Comparison of ENCODE assay signal across 1 cellular context in genomic region chr19:14410054-14410774, GRCh38.
TF ChIP-seq lines count a peak whose summit lies in the region.

No MANE protein-coding gene starts in this region.

TF ChIP-seq in HepG2, 621 proteins besides CTCF, POLR2A, EP300 and RAD21:
- no peak for TF ChIP-seq PBX3 (CRISPR knock-in tag; IDR thresholded peaks at IDR 0.05; ENCODE audit: borderline replicate concordance)
- peak; percentile 61 for TF ChIP-seq RBM22 (optimal IDR thresholded peaks at IDR 0.05; ENCODE audit: low read length)
- no peak for TF ChIP-seq ETV6 (CRISPR knock-in tag; conservative IDR thresholded peaks at IDR 0.05)
- TF ChIP-seq SIN3A (IDR thresholded peaks at IDR 0.05; ENCODE audit: borderline replicate concordance, low read depth, low read length), result no peak
- TF ChIP-seq RBFOX2 (IDR thresholded peaks at IDR 0.05; ENCODE audit: low read depth, low read length), result peak; percentile 57
- 0 out of 2 replicates have a peak, but pooled peaks have one; percentile 18 for TF ChIP-seq ZFP91 (CRISPR knock-in tag; IDR thresholded peaks at IDR 0.05; ENCODE audit: borderline replicate concordance)
- TF ChIP-seq HNRNPLL (IDR thresholded peaks at IDR 0.05; ENCODE audit: low read depth, low read length, poor library complexity, severe bottlenecking), result peak; percentile 13
- TF ChIP-seq AGO2 (optimal IDR thresholded peaks at IDR 0.05; ENCODE audit: low read depth, low read length), result peak; percentile 10
- TF ChIP-seq HOMEZ (CRISPR knock-in tag; IDR thresholded peaks at IDR 0.05; ENCODE audit: low read depth), result no peak
